In the genomic region with DNA sequence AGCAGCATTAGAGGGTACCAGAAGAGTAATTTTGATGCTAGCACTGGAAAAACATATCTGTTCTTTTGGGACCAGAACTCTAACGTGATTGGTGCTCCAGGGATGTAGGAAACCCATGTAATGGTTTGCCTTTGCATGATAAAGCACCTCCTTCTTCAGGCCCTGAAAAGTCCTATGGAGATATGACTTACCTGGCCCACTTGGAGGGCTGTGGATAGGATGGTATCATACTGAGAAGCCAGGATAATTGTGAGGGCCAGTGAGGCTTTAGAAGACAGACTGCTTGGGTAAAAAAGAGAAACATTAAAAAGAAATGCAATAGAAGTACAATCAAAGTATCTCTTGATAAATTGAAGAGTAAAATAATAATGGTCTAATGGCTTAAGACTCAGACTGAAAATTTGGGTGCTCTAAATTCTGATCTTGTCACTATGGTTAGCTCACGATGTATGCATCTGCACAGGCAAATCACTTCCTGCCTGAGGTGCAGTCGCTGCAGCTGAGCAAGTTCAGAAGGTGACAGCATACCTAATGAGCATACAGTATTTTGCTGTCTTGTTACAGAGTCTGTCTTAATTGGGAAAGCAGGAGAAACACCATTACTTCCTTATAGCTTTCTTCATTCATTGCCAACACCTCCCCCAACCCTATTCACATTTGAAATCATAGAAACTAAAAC, we compare ENCODE assay signal across 1 cellular context.
TF ChIP-seq lines count a peak whose summit lies in the region.

No MANE protein-coding gene starts in this region.

TF ChIP-seq in GM23338, 12 proteins besides CTCF, POLR2A, EP300 and RAD21 (continued from another document):
- no peak for TF ChIP-seq ZNF462 (CRISPR knock-in tag; IDR thresholded peaks at IDR 0.05)
